7 cellular contexts compared by ENCODE assay signal in the genomic region with DNA sequence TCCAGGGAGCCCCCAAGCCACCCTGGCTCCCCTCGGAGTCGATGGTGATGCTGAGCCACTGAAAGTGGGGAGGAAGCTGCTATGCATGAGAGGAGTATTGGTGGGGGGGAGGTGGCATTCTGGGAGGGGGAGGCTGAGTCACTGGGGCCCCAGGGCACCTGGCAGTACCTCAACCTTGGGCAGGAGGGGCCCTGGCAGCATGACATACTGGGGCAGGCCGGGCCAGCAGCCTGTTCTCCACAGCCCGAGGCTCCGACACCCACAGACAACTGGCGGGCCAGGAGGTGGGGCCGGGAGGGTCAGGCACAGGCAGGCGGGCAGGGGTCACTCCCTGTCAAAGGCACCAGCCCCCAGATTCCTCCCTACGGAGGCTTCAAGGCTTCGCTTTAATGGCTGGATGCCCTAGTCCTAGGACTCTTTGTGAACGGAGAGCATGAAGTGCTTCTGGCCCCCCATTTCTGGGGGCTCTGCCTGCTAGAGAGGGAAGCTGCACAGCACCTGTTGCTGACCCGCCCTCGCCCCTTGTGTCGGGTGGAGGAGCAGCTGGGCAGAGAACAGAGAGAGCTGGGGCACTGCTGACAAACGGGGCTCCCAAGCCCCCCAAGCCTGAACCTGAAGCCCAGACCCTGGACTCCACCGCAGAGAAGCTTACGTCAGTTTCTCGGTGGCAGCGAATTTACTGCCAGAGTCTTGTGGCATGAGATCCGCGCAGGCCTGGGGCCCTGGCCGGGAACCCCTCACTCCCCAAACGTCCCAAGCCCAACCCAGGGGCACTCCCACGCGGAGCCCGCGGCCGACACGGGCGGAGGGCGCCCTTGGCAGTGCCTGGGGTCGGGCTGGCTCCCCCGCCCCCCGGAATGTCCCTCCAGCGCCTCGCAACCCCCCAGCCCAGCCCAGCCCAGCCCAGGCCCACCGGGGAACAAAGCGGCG.
DNase-seq lines count a peak whose midpoint lies in the region; ATAC-seq and TF ChIP-seq lines count a peak whose summit lies in the region.

No MANE protein-coding gene starts in this region.

- DNase-seq in HPDE6-E6E7 (ENCODE audit: extremely low spot score): peak; percentile 74
- peak in 1 of 2 donors; percentile 45 for DNase-seq in foreskin fibroblast
- DNase-seq in pons (ENCODE audit: low spot score): peak; percentile 34
- no peak for DNase-seq in NCI-H345 treated with DMSO at 0.1 percent for 48 hours (lab: John Stamatoyannopoulos, UW; ENCODE audit: unreplicated experiment)
- no peak for DNase-seq in CD1c-positive myeloid dendritic cell (ENCODE audit: extremely low spot score)

- peak overlapping the region; percentile 80 for H3K4me3 ChIP-seq in WI38 (ENCODE audit: low read depth, low read length)
- peak overlapping the region; percentile 78 to 85 for H3K4me3 ChIP-seq in foreskin fibroblast (ENCODE audit: low read depth in 1 of 2, low read length in 2 of 2)

- TF ChIP-seq CTCF in WI38 (IDR thresholded peaks at IDR 0.05; ENCODE audit: low read depth, low read length) (no peak), foreskin fibroblast (IDR thresholded peaks at IDR 0.05; ENCODE audit: low read depth, low read length) (no peak)

- no peak for ATAC-seq in activated CD4-positive, CD25-positive, alpha-beta regulatory T cell treated with anti-CD3 and anti-CD28 coated beads, Interleukin-2, amount 50 U/mL, for 24 hours

Comparison
In these comparisons a context has a peak if more than half of its experiments do, and no peak if none do; other contexts are left out.
1. DNase-seq: peak in HPDE6-E6E7 (single experiment) and pons (single experiment); none in NCI-H345 treated with DMSO at 0.1 percent for 48 hours (single experiment) and CD1c-positive myeloid dendritic cell (single experiment).